In the genomic region with DNA sequence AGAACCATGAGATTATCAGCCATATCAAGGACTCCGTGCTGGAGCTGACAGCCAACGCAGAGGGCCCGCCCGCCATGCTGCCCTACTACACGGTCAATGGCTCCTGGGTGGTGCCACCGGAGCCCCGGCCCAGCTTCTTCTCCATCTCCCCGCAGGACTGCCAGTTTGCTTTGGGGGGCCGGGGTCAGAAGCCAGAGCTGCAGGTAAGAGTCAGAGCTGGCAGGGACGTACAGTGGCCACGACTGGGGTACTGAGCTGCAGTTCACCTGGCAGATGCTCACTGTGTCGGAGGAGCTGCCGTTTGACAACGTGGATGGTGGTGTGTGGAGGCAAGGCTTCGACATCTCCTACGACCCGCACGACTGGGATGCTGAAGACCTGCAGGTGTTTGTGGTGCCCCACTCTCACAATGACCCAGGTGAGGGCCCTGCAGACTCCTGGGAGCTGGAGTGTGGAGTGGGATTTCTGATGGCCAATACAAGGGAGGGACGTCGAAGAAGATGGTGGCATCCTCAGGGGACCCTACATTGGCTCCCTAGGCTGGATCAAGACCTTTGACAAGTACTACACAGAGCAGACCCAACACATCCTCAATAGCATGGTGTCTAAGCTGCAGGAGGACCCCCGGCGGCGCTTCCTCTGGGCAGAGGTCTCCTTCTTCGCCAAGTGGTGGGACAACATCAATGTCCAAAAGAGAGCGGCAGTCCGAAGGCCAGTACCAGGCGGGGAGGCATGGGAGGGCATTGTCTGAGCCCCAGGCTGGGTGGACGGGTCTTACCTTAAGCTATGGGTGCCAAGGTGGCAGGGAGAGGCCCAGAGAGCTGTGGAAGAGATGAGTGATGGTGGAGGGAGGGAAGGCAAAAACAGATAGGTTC, we compare ENCODE assay signal across 17 cellular contexts. TPM values are rescaled to one million over a fixed set of nuclear protein-coding genes. Genes with fewer than 3 reads are reported as not detected.
DNase-seq lines count a peak whose midpoint lies in the region; ATAC-seq lines count a peak whose summit lies in the region.
"Had no signal": no experiment of that assay in that cellular context is flagged by ENCODE, and none has a peak within 500 bp of the region (broad histone marks: within the 10 kb centered on the region; RNA-seq: fewer than 3 reads in every experiment).

No MANE protein-coding gene starts in this region.

- peaks cover 34% of the 10 kb centered on the region for H3K4me1 Mint-ChIP-seq in T-helper 1 cell treated with Interleukin-12 subunit alpha and Interleukin-12 subunit beta and Interleukin-4 antibody, amounts not matched to agents 30 μg/mL and 1 μg/mL, for 36 hours (ENCODE audit: low read depth)
- H3K4me1 Mint-ChIP-seq in activated T-helper 17 cell treated with anti-CD3 and anti-CD28 coated beads, Interleukin-2, amount 50 U/mL, for 72 hours, result peaks cover 18% of the 10 kb centered on the region
- peaks cover 21 to 32% of the 10 kb centered on the region in 2 donors for H3K4me1 Mint-ChIP-seq in natural killer cell treated with Interleukin-12 subunit alpha and Interleukin-12 subunit beta and Interleukin-15 and Interleukin-18, amount 100 ng/mL, for 72 hours (ENCODE audit: low read depth in 2 of 2)

- H3K27me3 Mint-ChIP-seq in T-helper 1 cell treated with Interleukin-12 subunit alpha and Interleukin-12 subunit beta and Interleukin-4 antibody, amounts not matched to agents 30 μg/mL and 1 μg/mL, for 36 hours (ENCODE audit: low read depth), result no peaks in the 10 kb centered on the region
- H3K27me3 Mint-ChIP-seq in activated T-helper 17 cell treated with anti-CD3 and anti-CD28 coated beads, Interleukin-2, amount 50 U/mL, for 72 hours, result no peaks in the 10 kb centered on the region
- no peaks in the 10 kb centered on the region for H3K27me3 Mint-ChIP-seq in natural killer cell treated with Interleukin-12 subunit alpha and Interleukin-12 subunit beta and Interleukin-15 and Interleukin-18, amount 100 ng/mL, for 72 hours
- H3K27me3 Mint-ChIP-seq: effector memory CD8-positive, alpha-beta T cell; type B pancreatic cell had no signal

- H3K36me3 Mint-ChIP-seq in T-helper 1 cell treated with Interleukin-12 subunit alpha and Interleukin-12 subunit beta and Interleukin-4 antibody, amounts not matched to agents 30 μg/mL and 1 μg/mL, for 36 hours (ENCODE audit: low read depth), result peaks cover 35% of the 10 kb centered on the region
- H3K36me3 Mint-ChIP-seq in activated T-helper 17 cell treated with anti-CD3 and anti-CD28 coated beads, Interleukin-2, amount 50 U/mL, for 72 hours (ENCODE audit: low read depth), result peaks cover 76% of the 10 kb centered on the region
- H3K36me3 Mint-ChIP-seq in natural killer cell treated with Interleukin-12 subunit alpha and Interleukin-12 subunit beta and Interleukin-15 and Interleukin-18, amount 100 ng/mL, for 72 hours, result peaks cover 18% of the 10 kb centered on the region

- no peak for ATAC-seq in activated T-helper 17 cell treated with anti-CD3 and anti-CD28 coated beads, Interleukin-2, amount 50 U/mL, for 72 hours (replicated peaks)
- ATAC-seq in natural killer cell treated with Interleukin-12 subunit alpha and Interleukin-12 subunit beta and Interleukin-15 and Interleukin-18, amount 100 ng/mL, for 72 hours, result no peak
- ATAC-seq: effector memory CD8-positive, alpha-beta T cell; left colon had no signal

- H3K4me3 Mint-ChIP-seq in T-helper 1 cell treated with Interleukin-12 subunit alpha and Interleukin-12 subunit beta and Interleukin-4 antibody, amounts not matched to agents 30 μg/mL and 1 μg/mL, for 36 hours, result peak overlapping the region; percentile 44
- H3K4me3 Mint-ChIP-seq in activated T-helper 17 cell treated with anti-CD3 and anti-CD28 coated beads, Interleukin-2, amount 50 U/mL, for 72 hours, result peak overlapping the region; percentile 49
- peak overlapping the region; percentile 8 for H3K4me3 Mint-ChIP-seq in natural killer cell treated with Interleukin-12 subunit alpha and Interleukin-12 subunit beta and Interleukin-15 and Interleukin-18, amount 100 ng/mL, for 72 hours
- H3K4me3 Mint-ChIP-seq: effector memory CD8-positive, alpha-beta T cell; type B pancreatic cell had no signal

- no peak for DNase-seq in T-helper 1 cell
- no peak for DNase-seq in natural killer cell treated with Interleukin-12 subunit alpha and Interleukin-12 subunit beta and Interleukin-15 and Interleukin-18, amount 100 ng/mL, for 72 hours (ENCODE audit: low spot score)
- no peak for DNase-seq in activated gamma-delta T cell treated with Interleukin-2 at 50 U/mL for 16 hours
- DNase-seq in HuH-7 (ENCODE audit: low spot score), result no peak
- DNase-seq: activated CD4-positive, CD25-positive, alpha-beta regulatory T cell treated with anti-CD3 and anti-CD28 coated beads, Interleukin-2, amount 50 U/mL, for 72 hours; effector memory CD8-positive, alpha-beta T cell; hippocampal formation; left colon; MM.1S; NCI-H2029 treated with DMSO at 0.1 percent for 48 hours; NCI-H510A treated with DMSO at 0.1 percent for 48 hours; ovary; small intestine; T-helper 9 cell had no signal

- no peaks in the 10 kb centered on the region for H3K9me3 Mint-ChIP-seq in T-helper 1 cell treated with Interleukin-12 subunit alpha and Interleukin-12 subunit beta and Interleukin-4 antibody, amounts not matched to agents 30 μg/mL and 1 μg/mL, for 36 hours
- no peaks in the 10 kb centered on the region for H3K9me3 Mint-ChIP-seq in activated T-helper 17 cell treated with anti-CD3 and anti-CD28 coated beads, Interleukin-2, amount 50 U/mL, for 72 hours
- no peaks in the 10 kb centered on the region for H3K9me3 Mint-ChIP-seq in natural killer cell treated with Interleukin-12 subunit alpha and Interleukin-12 subunit beta and Interleukin-15 and Interleukin-18, amount 100 ng/mL, for 72 hours
- H3K9me3 Mint-ChIP-seq: effector memory CD8-positive, alpha-beta T cell; type B pancreatic cell had no signal

- H3K27ac Mint-ChIP-seq in T-helper 1 cell treated with Interleukin-12 subunit alpha and Interleukin-12 subunit beta and Interleukin-4 antibody, amounts not matched to agents 30 μg/mL and 1 μg/mL, for 36 hours, result peak overlapping the region; percentile 62
- H3K27ac Mint-ChIP-seq in activated T-helper 17 cell treated with anti-CD3 and anti-CD28 coated beads, Interleukin-2, amount 50 U/mL, for 72 hours, result peak overlapping the region; percentile 81
- peak overlapping the region in 1 of 2 donors; percentile 70 for H3K27ac Mint-ChIP-seq in natural killer cell treated with Interleukin-12 subunit alpha and Interleukin-12 subunit beta and Interleukin-15 and Interleukin-18, amount 100 ng/mL, for 72 hours
- H3K27ac Mint-ChIP-seq: type B pancreatic cell had no signal

RNA-seq across cellular contexts. Expression of gene MAN2A2, which starts 2.4 kb away (rescaled TPM):
- total RNA-seq in activated T-helper 17 cell treated with anti-CD3 and anti-CD28 coated beads, Interleukin-2, amount 50 U/mL, for 72 hours, result 100 to 1,000 TPM; 121 to 127 TPM
- total RNA-seq in natural killer cell treated with Interleukin-12 subunit alpha and Interleukin-12 subunit beta and Interleukin-15 and Interleukin-18, amount 100 ng/mL, for 72 hours, result 100 to 1,000 TPM; 172 to 244 TPM

RNA-seq across cellular contexts. Expression of gene FES, which starts 21.2 kb away (rescaled TPM):
- total RNA-seq in activated T-helper 17 cell treated with anti-CD3 and anti-CD28 coated beads, Interleukin-2, amount 50 U/mL, for 72 hours, result 100 to 1,000 TPM in 1 of 2 donors, 10 to 100 TPM in 1; 98.5 to 122 TPM
- total RNA-seq in natural killer cell treated with Interleukin-12 subunit alpha and Interleukin-12 subunit beta and Interleukin-15 and Interleukin-18, amount 100 ng/mL, for 72 hours, result 100 to 1,000 TPM; 139 to 140 TPM

RNA-seq across cellular contexts. Expression of gene HDDC3, which starts 26.8 kb away (rescaled TPM):
- total RNA-seq in activated T-helper 17 cell treated with anti-CD3 and anti-CD28 coated beads, Interleukin-2, amount 50 U/mL, for 72 hours, result 10 to 100 TPM; 15.9 to 19.0 TPM
- 10 to 100 TPM; 23.4 to 30.5 TPM for total RNA-seq in natural killer cell treated with Interleukin-12 subunit alpha and Interleukin-12 subunit beta and Interleukin-15 and Interleukin-18, amount 100 ng/mL, for 72 hours

RNA-seq across cellular contexts. Expression of gene UNC45A, which starts 29.5 kb away (rescaled TPM):
- total RNA-seq in activated T-helper 17 cell treated with anti-CD3 and anti-CD28 coated beads, Interleukin-2, amount 50 U/mL, for 72 hours, result 100 to 1,000 TPM; 101 to 103 TPM
- total RNA-seq in natural killer cell treated with Interleukin-12 subunit alpha and Interleukin-12 subunit beta and Interleukin-15 and Interleukin-18, amount 100 ng/mL, for 72 hours, result 10 to 100 TPM; 81.9 to 95.3 TPM

RNA-seq across cellular contexts. Expression of gene FURIN, which starts 37.2 kb away (rescaled TPM):
- total RNA-seq in activated T-helper 17 cell treated with anti-CD3 and anti-CD28 coated beads, Interleukin-2, amount 50 U/mL, for 72 hours, result 100 to 1,000 TPM; 605 to 771 TPM
- 100 to 1,000 TPM; 528 to 679 TPM for total RNA-seq in natural killer cell treated with Interleukin-12 subunit alpha and Interleukin-12 subunit beta and Interleukin-15 and Interleukin-18, amount 100 ng/mL, for 72 hours
